Comparison of ENCODE assay signal across 1 cellular context in the genomic region with DNA sequence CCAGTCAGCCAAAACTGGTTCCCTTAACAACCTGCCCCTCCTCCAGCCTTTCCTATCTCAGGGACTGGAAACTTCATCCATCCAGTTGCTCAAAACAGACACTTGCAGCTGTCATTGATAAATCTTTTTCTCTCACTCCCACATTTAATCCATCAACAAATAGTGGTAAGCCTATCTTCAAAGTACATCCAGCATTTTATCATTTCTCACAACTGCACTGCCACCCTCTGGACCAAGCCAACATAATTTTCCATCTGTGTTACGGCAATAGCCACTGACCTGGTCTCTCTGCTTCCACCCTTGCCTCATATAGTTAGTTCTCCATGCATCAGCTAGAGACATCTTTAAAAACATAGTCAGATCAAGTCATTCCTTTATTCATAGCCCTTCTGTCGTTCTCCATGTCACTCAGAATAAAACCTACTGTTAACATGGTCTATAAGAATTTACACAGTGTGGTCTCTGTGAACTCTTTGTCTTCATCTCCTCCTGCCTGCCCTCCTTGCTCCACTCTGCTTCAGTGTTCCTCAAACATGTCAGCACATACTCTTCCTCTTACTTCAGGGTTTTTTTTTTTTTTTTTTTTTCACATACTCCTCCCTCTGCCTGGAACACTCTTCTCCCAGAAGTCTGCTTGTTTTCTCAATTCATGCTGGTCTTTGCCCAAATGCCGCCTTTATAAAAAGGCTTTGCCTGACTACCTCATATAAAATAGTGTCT.
TF ChIP-seq lines count a peak whose summit lies in the region.

No MANE protein-coding gene starts in this region.

TF ChIP-seq in HCT116, 20 proteins besides CTCF, POLR2A, EP300 and RAD21 (continued from another document):
- TF ChIP-seq SIN3A (IDR thresholded peaks at IDR 0.05; ENCODE audit: low read depth), result no peak
- TF ChIP-seq, protein P1, sequence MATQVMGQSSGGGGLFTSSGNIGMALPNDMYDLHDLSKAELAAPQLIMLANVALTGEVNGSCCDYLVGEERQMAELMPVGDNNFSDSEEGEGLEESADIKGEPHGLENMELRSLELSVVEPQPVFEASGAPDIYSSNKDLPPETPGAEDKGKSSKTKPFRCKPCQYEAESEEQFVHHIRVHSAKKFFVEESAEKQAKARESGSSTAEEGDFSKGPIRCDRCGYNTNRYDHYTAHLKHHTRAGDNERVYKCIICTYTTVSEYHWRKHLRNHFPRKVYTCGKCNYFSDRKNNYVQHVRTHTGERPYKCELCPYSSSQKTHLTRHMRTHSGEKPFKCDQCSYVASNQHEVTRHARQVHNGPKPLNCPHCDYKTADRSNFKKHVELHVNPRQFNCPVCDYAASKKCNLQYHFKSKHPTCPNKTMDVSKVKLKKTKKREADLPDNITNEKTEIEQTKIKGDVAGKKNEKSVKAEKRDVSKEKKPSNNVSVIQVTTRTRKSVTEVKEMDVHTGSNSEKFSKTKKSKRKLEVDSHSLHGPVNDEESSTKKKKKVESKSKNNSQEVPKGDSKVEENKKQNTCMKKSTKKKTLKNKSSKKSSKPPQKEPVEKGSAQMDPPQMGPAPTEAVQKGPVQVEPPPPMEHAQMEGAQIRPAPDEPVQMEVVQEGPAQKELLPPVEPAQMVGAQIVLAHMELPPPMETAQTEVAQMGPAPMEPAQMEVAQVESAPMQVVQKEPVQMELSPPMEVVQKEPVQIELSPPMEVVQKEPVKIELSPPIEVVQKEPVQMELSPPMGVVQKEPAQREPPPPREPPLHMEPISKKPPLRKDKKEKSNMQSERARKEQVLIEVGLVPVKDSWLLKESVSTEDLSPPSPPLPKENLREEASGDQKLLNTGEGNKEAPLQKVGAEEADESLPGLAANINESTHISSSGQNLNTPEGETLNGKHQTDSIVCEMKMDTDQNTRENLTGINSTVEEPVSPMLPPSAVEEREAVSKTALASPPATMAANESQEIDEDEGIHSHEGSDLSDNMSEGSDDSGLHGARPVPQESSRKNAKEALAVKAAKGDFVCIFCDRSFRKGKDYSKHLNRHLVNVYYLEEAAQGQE (IDR thresholded peaks at IDR 0.05; ENCODE audit: low read depth), result no peak
- no peak for TF ChIP-seq SP1 (IDR thresholded peaks at IDR 0.05; ENCODE audit: low read depth)
- TF ChIP-seq YY1 (IDR thresholded peaks at IDR 0.05; ENCODE audit: extremely low read depth, insufficient replicate concordance, low read depth, low read length), result no peak
- TF ChIP-seq, protein P2, sequence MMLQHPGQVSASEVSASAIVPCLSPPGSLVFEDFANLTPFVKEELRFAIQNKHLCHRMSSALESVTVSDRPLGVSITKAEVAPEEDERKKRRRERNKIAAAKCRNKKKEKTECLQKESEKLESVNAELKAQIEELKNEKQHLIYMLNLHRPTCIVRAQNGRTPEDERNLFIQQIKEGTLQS (IDR thresholded peaks at IDR 0.05), result no peak
- no peak for TF ChIP-seq EGR1 (IDR thresholded peaks at IDR 0.05; ENCODE audit: low read depth)
